ENCODE assay signal across 1 cellular context in genomic region chr6:56766806-56767178, GRCh38.
TF ChIP-seq lines count a peak whose summit lies in the region.

No MANE protein-coding gene starts in this region.

TF ChIP-seq in SK-N-SH, 30 proteins besides CTCF, POLR2A, EP300 and RAD21 (continued from another document):
- no peak for TF ChIP-seq REST (IDR thresholded peaks at IDR 0.05; ENCODE audit: low read depth, low read length)
